In the genomic region with DNA sequence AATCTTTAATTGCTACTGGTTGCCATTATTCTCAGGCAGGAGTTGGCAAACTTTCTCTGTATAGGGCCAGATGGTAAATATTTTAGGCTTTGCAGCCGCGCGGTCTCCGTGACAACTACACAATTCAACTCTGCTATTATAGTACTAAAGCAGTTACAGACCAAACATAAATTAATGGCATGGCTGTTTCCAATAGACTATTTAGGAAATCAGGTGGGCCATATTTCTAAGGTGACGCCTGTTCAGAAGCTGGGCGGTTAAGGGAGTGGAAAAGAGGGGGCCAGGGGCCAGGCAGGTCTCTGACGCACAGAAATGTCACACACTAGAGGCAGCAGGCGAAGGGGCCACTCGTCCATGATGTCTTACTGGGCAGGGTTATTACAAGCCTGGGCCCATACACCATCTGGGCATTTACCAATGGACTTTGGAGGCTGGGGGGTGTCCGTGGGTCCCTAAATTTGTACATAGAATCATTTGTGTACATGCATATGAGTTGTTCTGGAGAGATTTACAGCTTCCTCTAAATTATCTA, we compare ENCODE assay signal across 14 cellular contexts.
DNase-seq lines count a peak whose midpoint lies in the region; ATAC-seq and TF ChIP-seq lines count a peak whose summit lies in the region.
"Had no signal": no experiment of that assay in that cellular context is flagged by ENCODE, and none has a peak within 500 bp of the region (broad histone marks: within the 10 kb centered on the region; RNA-seq: fewer than 3 reads in every experiment).

No MANE protein-coding gene starts in this region.

- TF ChIP-seq CTCF in right atrium auricular region (IDR thresholded peaks at IDR 0.05), result no peak
- TF ChIP-seq CTCF in upper lobe of right lung (IDR thresholded peaks at IDR 0.05), result no peak

- DNase-seq in Right ventricle myocardium superior (peak; percentile 14), right atrium auricular region (ENCODE audit: low spot score) (no peak), NCI-H446 (lab: John Stamatoyannopoulos, UW) (peak; percentile 74 to 78), left kidney (ENCODE audit: low read depth, low spot score) (peak; percentile 27), upper lobe of right lung (peak; percentile 31), GM19238 (ENCODE audit: insufficient read length, low spot score) (no peak)
- DNase-seq: AML-193, dermis blood vessel endothelial cell, GOT3, NCI-H82 had no signal

- no peak overlapping the region for H3K27ac ChIP-seq in right atrium auricular region
- H3K27ac ChIP-seq in upper lobe of right lung, result no peak overlapping the region
- H3K27ac ChIP-seq: adrenal gland, HL-60 had no signal

- H3K4me3 ChIP-seq in right atrium auricular region (no peak overlapping the region), upper lobe of right lung (no peak overlapping the region)
- H3K4me3 ChIP-seq: adrenal gland had no signal

- H3K36me3 ChIP-seq in right atrium auricular region, result no peaks in the 10 kb centered on the region
- peaks cover 6% of the 10 kb centered on the region for H3K36me3 ChIP-seq in upper lobe of right lung
- H3K36me3 ChIP-seq: adrenal gland had no signal

- H3K27me3 ChIP-seq in right atrium auricular region, result no peaks in the 10 kb centered on the region
- H3K27me3 ChIP-seq in upper lobe of right lung, result no peaks in the 10 kb centered on the region
- H3K27me3 ChIP-seq: adrenal gland had no signal

- peaks cover 0 to 9% of the 10 kb centered on the region in 2 donors for H3K4me1 ChIP-seq in right atrium auricular region
- H3K4me1 ChIP-seq in upper lobe of right lung, result peaks cover 7% of the 10 kb centered on the region
- H3K4me1 ChIP-seq: adrenal gland had no signal

- intact Hi-C loops in Right ventricle myocardium superior (cut with DNase I) (no loop called here), upper lobe of right lung (cut with DNase I) (no loop called here)

- ATAC-seq in Right ventricle myocardium superior (ENCODE audit: poor library complexity) (no peak), upper lobe of right lung (no peak), HG02798 (IDR thresholded peaks at IDR 0.05; ENCODE audit: poor library complexity, unreplicated experiment) (no peak), HG02588 (IDR thresholded peaks at IDR 0.05; ENCODE audit: unreplicated experiment) (no peak)

- H3K9me3 ChIP-seq in right atrium auricular region, result no peaks in the 10 kb centered on the region
- no peaks in the 10 kb centered on the region for H3K9me3 ChIP-seq in upper lobe of right lung
- H3K9me3 ChIP-seq: adrenal gland had no signal

Comparison
In these comparisons a context has a peak if more than half of its experiments do, and no peak if none do; other contexts are left out.
1. DNase-seq: peak in Right ventricle myocardium superior (single experiment), NCI-H446 (2 of 2), left kidney (single experiment) and upper lobe of right lung (single experiment); none in right atrium auricular region (single experiment) and GM19238 (single experiment).